8 cellular contexts compared by ENCODE assay signal in the genomic region with DNA sequence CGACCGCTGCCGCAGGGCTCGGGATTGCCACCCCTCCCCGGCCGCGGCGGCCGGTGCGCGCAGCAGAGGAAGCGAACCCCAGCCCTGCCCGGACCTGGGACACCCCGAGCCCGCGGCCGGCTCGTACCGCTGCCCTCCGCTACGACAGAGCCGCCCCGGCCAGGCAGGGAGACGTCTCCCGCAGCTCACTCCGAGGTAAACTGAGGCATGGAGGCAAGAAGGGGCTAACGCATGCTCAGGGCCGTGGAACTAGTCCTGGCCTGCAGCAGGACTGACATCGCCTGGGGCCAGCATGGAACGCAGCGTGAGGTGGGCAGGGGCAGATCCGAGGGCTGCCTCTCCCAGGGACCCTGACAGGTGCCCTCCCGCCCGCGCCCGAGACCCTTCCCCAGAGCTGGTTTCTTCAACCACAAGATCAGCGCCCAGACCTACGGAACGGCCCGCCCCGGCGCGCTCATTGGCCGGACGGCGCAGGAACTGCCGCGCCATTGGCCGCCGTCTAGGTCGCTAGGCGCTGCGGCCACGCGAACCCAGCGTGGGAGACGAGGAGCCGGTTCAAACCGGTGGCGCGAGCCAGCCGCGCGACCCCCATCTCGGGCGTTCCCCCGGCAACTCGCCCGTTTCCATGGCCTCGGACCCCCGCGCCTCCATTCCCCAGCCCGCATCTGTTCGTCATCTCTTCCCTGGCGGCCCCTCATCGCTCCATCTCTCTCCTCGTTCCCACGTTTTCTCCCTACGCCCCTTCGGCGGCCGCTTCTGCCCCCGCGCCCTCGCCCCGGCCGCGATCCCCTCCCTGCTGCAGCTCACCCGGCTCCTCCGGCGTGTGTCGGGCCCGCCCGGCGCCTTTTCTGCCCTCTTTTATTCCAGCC. TPM values are rescaled to one million over a fixed set of nuclear protein-coding genes. Genes with fewer than 3 reads are reported as not detected.
DNase-seq lines count a peak whose midpoint lies in the region; ATAC-seq and TF ChIP-seq lines count a peak whose summit lies in the region.

A gene (minus strand): TSS at position 848 of the 869 bp plus-strand sequence. CDS start 960 bp downstream, outside the sequence.

- H3K4me3 Mint-ChIP-seq in nephron progenitor cell, result peak within 1 kb of the TSS; percentile 84
- peak within 1 kb of the TSS; percentile 86 to 99 for H3K4me3 Mint-ChIP-seq in stimulated activated naive CD8-positive, alpha-beta T cell treated with anti-CD3 and anti-CD28 coated beads, Interleukin-15, amount 100 ng/mL, for 72 hours

- H3K4me3 ChIP-seq in Jurkat, Clone E6-1 (ENCODE audit: low read length), result peak within 1 kb of the TSS; percentile 71
- H3K4me3 ChIP-seq in foreskin fibroblast (ENCODE audit: low read depth in 1 of 2, low read length in 2 of 2), result peak within 1 kb of the TSS; percentile 60 to 64

- ATAC-seq in GM21526 (IDR thresholded peaks at IDR 0.05; ENCODE audit: low FRiP score, unreplicated experiment), result peak; percentile 45
- ATAC-seq in stimulated activated naive CD8-positive, alpha-beta T cell treated with anti-CD3 and anti-CD28 coated beads, Interleukin-15, amount 100 ng/mL, for 72 hours, result peak; percentile 82

- peak; percentile 14 for DNase-seq in DMS 273 treated with DMSO at 0.1 percent for 48 hours (lab: John Stamatoyannopoulos, UW)
- DNase-seq in Jurkat, Clone E6-1 (ENCODE audit: low read depth, low spot score), result peak; percentile 79
- peak; percentile 86 for DNase-seq in RPMI8226
- DNase-seq in activated gamma-delta T cell treated with anti-CD3 and anti-CD28 coated beads, Interleukin-2, amount 50 U/mL, for 16 hours (ENCODE audit: low read depth), result peak; percentile 55
- peak; percentile 71 to 91 for DNase-seq in foreskin fibroblast
- DNase-seq in nephron progenitor cell, result peak; percentile 85
- DNase-seq in stimulated activated naive CD8-positive, alpha-beta T cell treated with anti-CD3 and anti-CD28 coated beads, Interleukin-15, amount 100 ng/mL, for 72 hours, result peak; percentile 75 to 80

- no peaks in the 10 kb centered on the region for H3K9me3 Mint-ChIP-seq in nephron progenitor cell
- H3K9me3 Mint-ChIP-seq in stimulated activated naive CD8-positive, alpha-beta T cell treated with anti-CD3 and anti-CD28 coated beads, Interleukin-15, amount 100 ng/mL, for 72 hours, result no peaks in the 10 kb centered on the region

- H3K27ac Mint-ChIP-seq in nephron progenitor cell, result peak within 1 kb of the TSS; percentile 74
- peak within 1 kb of the TSS; percentile 81 to 97 for H3K27ac Mint-ChIP-seq in stimulated activated naive CD8-positive, alpha-beta T cell treated with anti-CD3 and anti-CD28 coated beads, Interleukin-15, amount 100 ng/mL, for 72 hours

- H3K4me1 Mint-ChIP-seq in nephron progenitor cell, result peaks cover 27% of the 10 kb centered on the region
- peaks cover 39% of the 10 kb centered on the region for H3K4me1 Mint-ChIP-seq in stimulated activated naive CD8-positive, alpha-beta T cell treated with anti-CD3 and anti-CD28 coated beads, Interleukin-15, amount 100 ng/mL, for 72 hours

- no peak for TF ChIP-seq CTCF in foreskin fibroblast (IDR thresholded peaks at IDR 0.05; ENCODE audit: low read depth, low read length)
- no peak for TF ChIP-seq CTCF in nephron progenitor cell (IDR thresholded peaks at IDR 0.05)

- no peaks in the 10 kb centered on the region for H3K36me3 Mint-ChIP-seq in nephron progenitor cell (ENCODE audit: low read depth)

- H3K27me3 Mint-ChIP-seq in nephron progenitor cell (ENCODE audit: low read depth, poor library complexity), result peaks cover 53% of the 10 kb centered on the region
- peaks cover 36% of the 10 kb centered on the region for H3K27me3 Mint-ChIP-seq in stimulated activated naive CD8-positive, alpha-beta T cell treated with anti-CD3 and anti-CD28 coated beads, Interleukin-15, amount 100 ng/mL, for 72 hours

RNA-seq across cellular contexts. Expression of the gene that starts here (rescaled TPM):
- 5.2 TPM for polyA plus RNA-seq in Jurkat, Clone E6-1 (2012; ENCODE audit: insufficient read depth, insufficient read length)

Comparison
In these comparisons a context has a peak if more than half of its experiments do, and no peak if none do; other contexts are left out.
1. Peak in every context shown above with its lines: DNase-seq, ATAC-seq and H3K4me3 ChIP-seq.
2. DNase-seq: peak in every context shown above with its lines; median percentile 86 in RPMI8226; 85 in nephron progenitor cell; 81 in foreskin fibroblast; 79 in Jurkat, Clone E6-1; 78 in stimulated activated naive CD8-positive, alpha-beta T cell treated with anti-CD3 and anti-CD28 coated beads, Interleukin-15, amount 100 ng/mL, for 72 hours; 55 in activated gamma-delta T cell treated with anti-CD3 and anti-CD28 coated beads, Interleukin-2, amount 50 U/mL, for 16 hours; 14 in DMS 273 treated with DMSO at 0.1 percent for 48 hours.